In genomic region chr20:23350007-23350854, GRCh38 we compare ENCODE assay signal across 1 cellular context.
TF ChIP-seq lines count a peak whose summit lies in the region.

NXT1 (plus strand) TSS chr20:23350791; CDS start chr20:23354042, 3,251 bp downstream.

TF ChIP-seq in HepG2, 621 proteins besides CTCF, POLR2A, EP300 and RAD21 (continued from another document and continues in another):
- TF ChIP-seq DZIP1 (CRISPR knock-in tag; IDR thresholded peaks at IDR 0.05) (peak; percentile 89), MBD4 (IDR thresholded peaks at IDR 0.05; ENCODE audit: borderline replicate concordance, low read length) (no peak), ZBTB43 (CRISPR knock-in tag; conservative IDR thresholded peaks at IDR 0.05) (peak; percentile 6; the same call in 1 of the 2 replicates), BRF2 (CRISPR knock-in tag; IDR thresholded peaks at IDR 0.05) (peak; percentile 40; the same call in 1 of the 2 replicates), ZNF431 (CRISPR knock-in tag; IDR thresholded peaks at IDR 0.05; ENCODE audit: borderline replicate concordance, low read depth) (peak; percentile 85), ATRX (CRISPR knock-in tag; IDR thresholded peaks at IDR 0.05; ENCODE audit: borderline replicate concordance) (0 out of 2 replicates have a peak, but pooled peaks have one; percentile 75), MED13 (CRISPR knock-in tag; IDR thresholded peaks at IDR 0.05) (no peak; the same call in 1 of the 2 replicates), NR3C1 (CRISPR knock-in tag; IDR thresholded peaks at IDR 0.05) (no peak), RNF219 (CRISPR knock-in tag; IDR thresholded peaks at IDR 0.05) (no peak), ZNF563 (CRISPR knock-in tag; IDR thresholded peaks at IDR 0.05) (peak; percentile 61), ZNF24 (IDR thresholded peaks at IDR 0.05) (no peak), KMT2B (CRISPR knock-in tag; IDR thresholded peaks at IDR 0.05) (peak; percentile 84), MED1 (CRISPR knock-in tag; IDR thresholded peaks at IDR 0.05) (peak; percentile 49), CREB3 (CRISPR knock-in tag; IDR thresholded peaks at IDR 0.05) (no peak; the same call in 1 of the 2 replicates), RNF2 (conservative IDR thresholded peaks at IDR 0.05; ENCODE audit: low read depth) (peak; percentile 99), SYNCRIP (IDR thresholded peaks at IDR 0.05; ENCODE audit: insufficient read depth, low read depth, low read length) (no peak), ZNF430 (CRISPR knock-in tag; IDR thresholded peaks at IDR 0.05) (peak; percentile 85), SIN3A (IDR thresholded peaks at IDR 0.05; ENCODE audit: borderline replicate concordance, low read depth, low read length) (peak; percentile 80), ZNF20 (CRISPR knock-in tag; IDR thresholded peaks at IDR 0.05) (no peak), GLI4 (CRISPR knock-in tag; IDR thresholded peaks at IDR 0.05; ENCODE audit: borderline replicate concordance) (peak; percentile 75; the same call in 1 of the 2 replicates), GZF1 (CRISPR knock-in tag; IDR thresholded peaks at IDR 0.05) (peak; percentile 46; the same call in 1 of the 2 replicates), ZNF749 (CRISPR knock-in tag; IDR thresholded peaks at IDR 0.05; ENCODE audit: borderline replicate concordance) (no peak), HMG20A (CRISPR knock-in tag; IDR thresholded peaks at IDR 0.05; ENCODE audit: borderline replicate concordance) (no peak), SCMH1 (CRISPR knock-in tag; IDR thresholded peaks at IDR 0.05; ENCODE audit: borderline replicate concordance) (no peak), FLYWCH1 (CRISPR knock-in tag; IDR thresholded peaks at IDR 0.05) (no peak), NFYB (CRISPR knock-in tag; IDR thresholded peaks at IDR 0.05) (peak; percentile 98), ZFYVE20 (CRISPR knock-in tag; IDR thresholded peaks at IDR 0.05; ENCODE audit: borderline replicate concordance, low read depth) (peak; percentile 91; the same call in 1 of the 2 replicates), POGZ (CRISPR knock-in tag; IDR thresholded peaks at IDR 0.05) (peak; percentile 53), STAG1 (CRISPR knock-in tag; IDR thresholded peaks at IDR 0.05) (no peak), ZNF547 (CRISPR knock-in tag; IDR thresholded peaks at IDR 0.05) (no peak; the same call in none of the 2 replicates), ZSCAN12 (CRISPR knock-in tag; IDR thresholded peaks at IDR 0.05) (0 out of 2 replicates have a peak, but pooled peaks have one; percentile 1), ESRRA (CRISPR knock-in tag; IDR thresholded peaks at IDR 0.05; ENCODE audit: low read depth) (peak; percentile 41; the same call in 1 of the 2 replicates), SNAPC4 (CRISPR knock-in tag; IDR thresholded peaks at IDR 0.05) (peak; percentile 72), ZNF33A (CRISPR knock-in tag; IDR thresholded peaks at IDR 0.05; ENCODE audit: borderline replicate concordance) (no peak), ZZZ3 (CRISPR knock-in tag; IDR thresholded peaks at IDR 0.05; ENCODE audit: borderline replicate concordance) (0 out of 2 replicates have a peak, but pooled peaks have one; percentile 18), ZNF503 (CRISPR knock-in tag; IDR thresholded peaks at IDR 0.05) (no peak; the same call in 1 of the 2 replicates), XBP1 (CRISPR knock-in tag; IDR thresholded peaks at IDR 0.05) (no peak), ZNF747 (CRISPR knock-in tag; IDR thresholded peaks at IDR 0.05; ENCODE audit: borderline replicate concordance) (no peak), CSRNP1 (CRISPR knock-in tag; IDR thresholded peaks at IDR 0.05) (peak; percentile 79; the same call in 1 of the 2 replicates), FOXC1 (CRISPR knock-in tag; IDR thresholded peaks at IDR 0.05; ENCODE audit: borderline replicate concordance) (peak; percentile 98), TARDBP (CRISPR knock-in tag; IDR thresholded peaks at IDR 0.05) (peak; percentile 78; the same call in 1 of the 2 replicates), ZNF17 (CRISPR knock-in tag; IDR thresholded peaks at IDR 0.05) (no peak), ZNF614 (CRISPR knock-in tag; IDR thresholded peaks at IDR 0.05; ENCODE audit: borderline replicate concordance) (no peak; the same call in 1 of the 2 replicates), ZNF275 (CRISPR knock-in tag; IDR thresholded peaks at IDR 0.05; ENCODE audit: borderline replicate concordance) (peak; percentile 32)
